Comparison of ENCODE assay signal across 23 cellular contexts in genomic region chr2:150643106-150643730, GRCh38.
DNase-seq lines count a peak whose midpoint lies in the region; ATAC-seq and TF ChIP-seq lines count a peak whose summit lies in the region.
"Had no signal": no experiment of that assay in that cellular context is flagged by ENCODE, and none has a peak within 500 bp of the region (broad histone marks: within the 10 kb centered on the region; RNA-seq: fewer than 3 reads in every experiment).

No MANE protein-coding gene starts in this region.

- H3K9ac ChIP-seq in IMR-90 (ENCODE audit: low read depth, low read length) = no peak overlapping the region

- BruUV-seq in IMR-90 (replicated peaks; lab: Mats Ljungman, UMichigan) = no TSS peak

- peaks cover 53% of the 10 kb centered on the region for H3K4me1 Mint-ChIP-seq in neural crest cell
- no peaks in the 10 kb centered on the region for H3K4me1 Mint-ChIP-seq in activated CD4-positive, alpha-beta memory T cell treated with anti-CD3 and anti-CD28 coated beads, Interleukin-2, amount 10 ng/mL, durations not matched to agents 7 days and 5 days
- H3K4me1 Mint-ChIP-seq in activated T-helper 2 cell treated with anti-CD3 and anti-CD28 coated beads, Interferon-gamma antibody, Interleukin-2, Interleukin-4, amounts not matched to agents 10 μg/mL and 5 μg/mL and 100 μg/mL, durations not matched to agents 14 hours and 24 hours and 36 hours (ENCODE audit: low read depth) = no peaks in the 10 kb centered on the region

- H3K18ac ChIP-seq in IMR-90 (ENCODE audit: low read depth, low read length) = peak overlapping the region; percentile 20; the same call in 1 of the 2 replicates

- H3K4me2 ChIP-seq in IMR-90 (ENCODE audit: low read depth, low read length) = no peak overlapping the region
- H3K4me2 ChIP-seq: PC-9 had no signal

- DNase-seq in EL = peak; percentile 55
- DNase-seq in IMR-90 = peak; percentile 21
- DNase-seq in choroid plexus epithelial cell (ENCODE audit: low read depth) = peak; percentile 55
- DNase-seq in neural crest cell (ENCODE audit: low read depth, low spot score) = no peak
- no peak for DNase-seq in foreskin fibroblast
- no peak for DNase-seq in activated CD4-positive, alpha-beta memory T cell treated with anti-CD3 and anti-CD28 coated beads, Interleukin-2, amount 10 ng/mL, durations not matched to agents 7 days and 5 days
- no peak for DNase-seq in activated T-helper 2 cell treated with anti-CD3 and anti-CD28 coated beads, Interferon-gamma antibody, Interleukin-2, Interleukin-4, amounts not matched to agents 10 μg/mL and 5 μg/mL and 100 μg/mL, durations not matched to agents 14 hours and 24 hours and 36 hours (ENCODE audit: low spot score)
- DNase-seq in dedifferentiated amniotic fluid mesenchymal stem cell (ENCODE audit: extremely low spot score) = no peak
- DNase-seq: activated gamma-delta T cell; CD8-positive, alpha-beta T cell; DMS53; left lung; MM.1S; NCI-H1436 treated with DMSO at 0.1 percent for 48 hours; PC-9; SJCRH30; spleen; stimulated activated CD4-positive, alpha-beta T cell treated with anti-CD3 and anti-CD28 coated beads, Interleukin-4, amount 100 ng/mL, for 24 hours; stomach; T-helper 2 cell; WERI-Rb-1 had no signal

- H3K27me3 Mint-ChIP-seq in neural crest cell (ENCODE audit: low read depth) = no peaks in the 10 kb centered on the region
- no peaks in the 10 kb centered on the region for H3K27me3 Mint-ChIP-seq in activated CD4-positive, alpha-beta memory T cell treated with anti-CD3 and anti-CD28 coated beads, Interleukin-2, amount 10 ng/mL, durations not matched to agents 7 days and 5 days
- no peaks in the 10 kb centered on the region for H3K27me3 Mint-ChIP-seq in activated T-helper 2 cell treated with anti-CD3 and anti-CD28 coated beads, Interferon-gamma antibody, Interleukin-2, Interleukin-4, amounts not matched to agents 10 μg/mL and 5 μg/mL and 100 μg/mL, durations not matched to agents 14 hours and 24 hours and 36 hours (ENCODE audit: low read depth)
- H3K27me3 Mint-ChIP-seq: progenitor cell of endocrine pancreas had no signal

- no peaks in the 10 kb centered on the region for H4K20me1 ChIP-seq in IMR-90 (ENCODE audit: insufficient read depth, low read length)

- H4K8ac ChIP-seq in IMR-90 (ENCODE audit: low read depth in 2 of 2, low read length in 2 of 2) = peak overlapping the region in 1 of 2 experiments; percentile 61; a peak in 2 of 4 replicates

- no peaks in the 10 kb centered on the region for H3K36me3 ChIP-seq in IMR-90 (ENCODE audit: control insufficient read depth, insufficient read depth, low read length)
- H3K36me3 ChIP-seq: left lung, SJCRH30, spleen, stomach, WERI-Rb-1 had no signal

- H3K4me3 ChIP-seq in IMR-90 (ENCODE audit: insufficient read depth, low read depth, low read length) = no peak overlapping the region
- H3K4me3 ChIP-seq in choroid plexus epithelial cell (ENCODE audit: low read depth, low read length) = no peak overlapping the region
- H3K4me3 ChIP-seq in foreskin fibroblast (ENCODE audit: low read depth in 1 of 2, low read length in 2 of 2) = no peak overlapping the region
- H3K4me3 ChIP-seq: left lung, PC-9, SJCRH30, spleen, stomach had no signal

- peak overlapping the region; percentile 6 for H2AFZ ChIP-seq in IMR-90 (replicated peaks; ENCODE audit: low read length, poor library complexity)
- H2AFZ ChIP-seq: PC-9 had no signal

- no peak overlapping the region for H3K4me3 Mint-ChIP-seq in neural crest cell
- no peak overlapping the region for H3K4me3 Mint-ChIP-seq in activated CD4-positive, alpha-beta memory T cell treated with anti-CD3 and anti-CD28 coated beads, Interleukin-2, amount 10 ng/mL, durations not matched to agents 7 days and 5 days
- H3K4me3 Mint-ChIP-seq in activated T-helper 2 cell treated with anti-CD3 and anti-CD28 coated beads, Interferon-gamma antibody, Interleukin-2, Interleukin-4, amounts not matched to agents 10 μg/mL and 5 μg/mL and 100 μg/mL, durations not matched to agents 14 hours and 24 hours and 36 hours (ENCODE audit: low read depth) = no peak overlapping the region
- H3K4me3 Mint-ChIP-seq: CD8-positive, alpha-beta T cell; nephron had no signal

- peak overlapping the region; percentile 60 for H2BK5ac ChIP-seq in IMR-90 (ENCODE audit: low read depth, low read length, poor library complexity, severe bottlenecking)

- peak overlapping the region; percentile 65 for H3K14ac ChIP-seq in IMR-90 (replicated peaks; ENCODE audit: low read depth, low read length)

- WGBS in IMR-90 (ENCODE audit: extremely low coverage in 2 of 2, insufficient read length in 1 of 2), 2 experiments = no CpG with 5 or more reads among the region's 10 CpGs

- H3K27me3 ChIP-seq in IMR-90 (ENCODE audit: control insufficient read depth, insufficient read depth, low read length) = no peaks in the 10 kb centered on the region
- H3K27me3 ChIP-seq: left lung, SJCRH30, spleen, stomach had no signal

- H3K36me3 Mint-ChIP-seq in neural crest cell (ENCODE audit: low read depth) = no peaks in the 10 kb centered on the region
- H3K36me3 Mint-ChIP-seq in activated CD4-positive, alpha-beta memory T cell treated with anti-CD3 and anti-CD28 coated beads, Interleukin-2, amount 10 ng/mL, durations not matched to agents 7 days and 5 days (ENCODE audit: low read depth) = no peaks in the 10 kb centered on the region
- no peaks in the 10 kb centered on the region for H3K36me3 Mint-ChIP-seq in activated T-helper 2 cell treated with anti-CD3 and anti-CD28 coated beads, Interferon-gamma antibody, Interleukin-2, Interleukin-4, amounts not matched to agents 10 μg/mL and 5 μg/mL and 100 μg/mL, durations not matched to agents 14 hours and 24 hours and 36 hours (ENCODE audit: low read depth)
- H3K36me3 Mint-ChIP-seq: CD8-positive, alpha-beta T cell had no signal

- peak overlapping the region; percentile 76 for H2BK120ac ChIP-seq in IMR-90 (ENCODE audit: low read depth, low read length)

- in situ Hi-C loops in IMR-90 (cut with MboI; ENCODE audit: low sequenced_read_pairs) = no loop called here

- no peak overlapping the region for H3K56ac ChIP-seq in IMR-90 (ENCODE audit: extremely low read depth, insufficient read depth, low read length)

- no peaks in the 10 kb centered on the region for H3K9me3 ChIP-seq in IMR-90 (ENCODE audit: control insufficient read depth, insufficient read depth, low read length)
- H3K9me3 ChIP-seq: left lung, SJCRH30, spleen, stomach had no signal

- dilution Hi-C loops in IMR-90 (cut with HindIII; ENCODE audit: low sequenced_read_pairs, unreplicated experiment) = no loop called here

- H3K4me1 ChIP-seq in IMR-90 (ENCODE audit: control insufficient read depth, insufficient read depth, low read length) = peaks cover 16% of the 10 kb centered on the region
- H3K4me1 ChIP-seq: left lung, SJCRH30, spleen had no signal

- H3K27ac ChIP-seq in IMR-90 (ENCODE audit: insufficient read depth, low read length) = no peak overlapping the region
- H3K27ac ChIP-seq: left lung, PC-9, SJCRH30, spleen, stomach, WERI-Rb-1 had no signal

- peak overlapping the region; percentile 90 for H2AK5ac ChIP-seq in IMR-90 (ENCODE audit: low read depth, low read length)

- H3K9me1 ChIP-seq in IMR-90 (ENCODE audit: insufficient read depth, low read length) = peaks cover 9% of the 10 kb centered on the region

- H2BK20ac ChIP-seq in IMR-90 (ENCODE audit: low read depth, low read length) = peak overlapping the region; percentile 82; the same call in 1 of the 2 replicates

- H2BK15ac ChIP-seq in IMR-90 (ENCODE audit: low read depth, low read length) = peak overlapping the region; percentile 69; the same call in 1 of the 3 replicates

- no peak for TF ChIP-seq POLR2A in IMR-90 (IDR thresholded peaks at IDR 0.05; ENCODE audit: low read depth, low read length)

- H3K79me1 ChIP-seq in IMR-90 (ENCODE audit: low read depth in 1 of 2, low read length in 2 of 2) = no peaks in the 10 kb centered on the region

- H3K4ac ChIP-seq in IMR-90 (ENCODE audit: low read depth, low read length) = peak overlapping the region; percentile 79

- ATAC-seq in IMR-90 (ENCODE audit: low read depth) = no peak
- ATAC-seq: CD8-positive, alpha-beta T cell; left lung had no signal

- peak overlapping the region; percentile 19; the same call in 1 of the 2 replicates for H4K5ac ChIP-seq in IMR-90 (ENCODE audit: low read depth, low read length)

- no peak overlapping the region for H3K23ac ChIP-seq in IMR-90 (ENCODE audit: low read depth, low read length)

- H3K9me3 Mint-ChIP-seq in neural crest cell = peaks cover 5% of the 10 kb centered on the region
- H3K9me3 Mint-ChIP-seq in activated CD4-positive, alpha-beta memory T cell treated with anti-CD3 and anti-CD28 coated beads, Interleukin-2, amount 10 ng/mL, durations not matched to agents 7 days and 5 days = no peaks in the 10 kb centered on the region
- H3K9me3 Mint-ChIP-seq in activated T-helper 2 cell treated with anti-CD3 and anti-CD28 coated beads, Interferon-gamma antibody, Interleukin-2, Interleukin-4, amounts not matched to agents 10 μg/mL and 5 μg/mL and 100 μg/mL, durations not matched to agents 14 hours and 24 hours and 36 hours = no peaks in the 10 kb centered on the region
- H3K9me3 Mint-ChIP-seq: CD8-positive, alpha-beta T cell; nephron had no signal

- H3K27ac Mint-ChIP-seq in neural crest cell (ENCODE audit: unreplicated experiment) = peak overlapping the region; percentile 76
- H3K27ac Mint-ChIP-seq in activated CD4-positive, alpha-beta memory T cell treated with anti-CD3 and anti-CD28 coated beads, Interleukin-2, amount 10 ng/mL, durations not matched to agents 7 days and 5 days = no peak overlapping the region
- no peak overlapping the region for H3K27ac Mint-ChIP-seq in activated T-helper 2 cell treated with anti-CD3 and anti-CD28 coated beads, Interferon-gamma antibody, Interleukin-2, Interleukin-4, amounts not matched to agents 10 μg/mL and 5 μg/mL and 100 μg/mL, durations not matched to agents 14 hours and 24 hours and 36 hours
- H3K27ac Mint-ChIP-seq: CD8-positive, alpha-beta T cell; progenitor cell of endocrine pancreas had no signal

- peak overlapping the region; percentile 37 for H2AK9ac ChIP-seq in IMR-90 (replicated peaks; ENCODE audit: low read depth, low read length, poor library complexity)

- POLR2A ChIA-PET in IMR-90 (lab: Charles Lee; ENCODE audit: unreplicated experiment) = no interaction called here
- POLR2A ChIA-PET in activated CD4-positive, alpha-beta memory T cell treated with anti-CD3 and anti-CD28 coated beads, Interleukin-2, amount 10 ng/mL, durations not matched to agents 7 days and 5 days (lab: Charles Lee) = no interaction called here

- intact Hi-C loops in IMR-90 (cut with micrococcal nuclease) = no loop called here
- intact Hi-C loops in activated T-helper 2 cell treated with anti-CD3 and anti-CD28 coated beads, Interferon-gamma antibody, Interleukin-2, Interleukin-4, amounts not matched to agents 10 μg/mL and 5 μg/mL and 100 μg/mL, durations not matched to agents 14 hours and 24 hours and 36 hours (cut with micrococcal nuclease) = no loop called here

- H4K91ac ChIP-seq in IMR-90 (ENCODE audit: insufficient read depth, low read depth, low read length) = 0 out of 2 replicates have a peak overlapping the region, but pooled peaks have one; percentile 37

- TF ChIP-seq CTCF in IMR-90 (conservative IDR thresholded peaks at IDR 0.05; ENCODE audit: low read depth, low read length) = no peak
- TF ChIP-seq CTCF in choroid plexus epithelial cell (conservative IDR thresholded peaks at IDR 0.05; ENCODE audit: low read depth, low read length) = no peak
- TF ChIP-seq CTCF in neural crest cell (conservative IDR thresholded peaks at IDR 0.05) = no peak
- TF ChIP-seq CTCF in foreskin fibroblast (IDR thresholded peaks at IDR 0.05; ENCODE audit: low read depth, low read length) = no peak

- CTCF ChIA-PET in IMR-90 (lab: Yijun Ruan, JAX) = no interaction called here
- CTCF ChIA-PET in activated CD4-positive, alpha-beta memory T cell treated with anti-CD3 and anti-CD28 coated beads, Interleukin-2, amount 10 ng/mL, durations not matched to agents 7 days and 5 days (lab: Charles Lee) = no interaction called here

- no peak for TF ChIP-seq RAD21 in IMR-90 (IDR thresholded peaks at IDR 0.05; ENCODE audit: low read length)

Comparison
In these comparisons a context has a peak if more than half of its experiments do, and no peak if none do; other contexts are left out.
1. DNase-seq: peak in EL (single experiment), IMR-90 (single experiment) and choroid plexus epithelial cell (single experiment); none in neural crest cell (single experiment), foreskin fibroblast (0 of 2), activated CD4-positive, alpha-beta memory T cell treated with anti-CD3 and anti-CD28 coated beads, Interleukin-2, amount 10 ng/mL, durations not matched to agents 7 days and 5 days (single experiment), activated T-helper 2 cell treated with anti-CD3 and anti-CD28 coated beads, Interferon-gamma antibody, Interleukin-2, Interleukin-4, amounts not matched to agents 10 μg/mL and 5 μg/mL and 100 μg/mL, durations not matched to agents 14 hours and 24 hours and 36 hours (single experiment) and dedifferentiated amniotic fluid mesenchymal stem cell (single experiment).